In genomic region chr9:94622087-94622486, GRCh38 we compare ENCODE assay signal across 18 cellular contexts. TPM values are rescaled to one million over a fixed set of nuclear protein-coding genes. Genes with fewer than 3 reads are reported as not detected.
DNase-seq lines count a peak whose midpoint lies in the region; ATAC-seq and TF ChIP-seq lines count a peak whose summit lies in the region.
"Had no signal": no experiment of that assay in that cellular context is flagged by ENCODE, and none has a peak within 500 bp of the region (broad histone marks: within the 10 kb centered on the region; RNA-seq: fewer than 3 reads in every experiment).

No MANE protein-coding gene starts in this region.

- ATAC-seq in omental fat pad (ENCODE audit: low FRiP score), result peak; percentile 32
- ATAC-seq in GM19455 (IDR thresholded peaks at IDR 0.05; ENCODE audit: unreplicated experiment), result no peak
- ATAC-seq: HepG2 had no signal

- no peak for TF ChIP-seq CTCF in omental fat pad (IDR thresholded peaks at IDR 0.05)

- peak overlapping the region; percentile 12 for H3K9ac ChIP-seq in iPS-15b (ENCODE audit: low read depth, low read length)
- H3K9ac ChIP-seq: GM23248 had no signal

- H3K27me3 ChIP-seq in iPS-15b (ENCODE audit: control insufficient read depth, insufficient read depth, low read length), result no peaks in the 10 kb centered on the region
- H3K27me3 ChIP-seq: BE2C had no signal

- no peaks in the 10 kb centered on the region for H3K4me1 ChIP-seq in iPS-15b (ENCODE audit: control insufficient read depth, insufficient read depth, low read length)
- H3K4me1 ChIP-seq: BE2C, HAP-1 had no signal

- peak; percentile 59 for DNase-seq in Jurkat, Clone E6-1 (ENCODE audit: low read depth, low spot score)
- DNase-seq in omental fat pad (ENCODE audit: low spot score) (no peak), SHP77 treated with DMSO at 0.1 percent for 48 hours (lab: John Stamatoyannopoulos, UW) (no peak), nucleus accumbens (lab: John Stamatoyannopoulos, UW) (no peak)
- DNase-seq: ACHN; BE2C; CD4-positive, alpha-beta memory T cell; DMS153; DMS79; GF-D8; GM23248 had no signal

- H3K36me3 ChIP-seq in iPS-15b (ENCODE audit: control insufficient read depth, insufficient read depth, low read length), result no peaks in the 10 kb centered on the region
- H3K36me3 ChIP-seq: BE2C, HAP-1 had no signal

- H3K9me3 ChIP-seq in iPS-15b (ENCODE audit: control insufficient read depth, insufficient read depth, low read length), result no peaks in the 10 kb centered on the region
- H3K9me3 ChIP-seq: BE2C, HAP-1 had no signal

- no peak overlapping the region for H3K4me3 ChIP-seq in Jurkat, Clone E6-1 (ENCODE audit: low read length)
- H3K4me3 ChIP-seq in iPS-15b (ENCODE audit: low read depth, low read length), result no peak overlapping the region
- H3K4me3 ChIP-seq: GM23248, HAP-1 had no signal

RNA-seq across cellular contexts. Expression of gene FBP1, which starts 17.2 kb away (rescaled TPM):
- not detected for polyA plus RNA-seq in Jurkat, Clone E6-1 (2012; ENCODE audit: insufficient read depth, insufficient read length)
- total RNA-seq in omental fat pad, result 10 to 100 TPM in 2 of 4 donors, 1 to 10 TPM in 2; 6.9 to 98.5 (median 10.3) TPM
- total RNA-seq: GM23248, H4 had no signal
- polyA plus RNA-seq: GM23248 had no signal

RNA-seq across cellular contexts. Expression of gene FBP2, which starts 28.5 kb away (rescaled TPM):
- polyA plus RNA-seq in Jurkat, Clone E6-1 (2012; ENCODE audit: insufficient read depth, insufficient read length), result not detected
- not detected for total RNA-seq in omental fat pad
- total RNA-seq: CD4-positive, alpha-beta memory T cell; GM23248; HepG2 had no signal
- polyA plus RNA-seq: CD14-positive monocyte; CD4-positive, alpha-beta memory T cell; GM23248; HepG2; IgD-negative memory B cell had no signal
